Comparison of ENCODE assay signal across 10 cellular contexts in genomic region chr2:207683879-207684627, GRCh38. TPM values are rescaled to one million over a fixed set of nuclear protein-coding genes. Genes with fewer than 3 reads are reported as not detected.
DNase-seq lines count a peak whose midpoint lies in the region; ATAC-seq, FAIRE-seq and TF ChIP-seq lines count a peak whose summit lies in the region.
"Had no signal": no experiment of that assay in that cellular context is flagged by ENCODE, and none has a peak within 500 bp of the region (broad histone marks: within the 10 kb centered on the region; RNA-seq: fewer than 3 reads in every experiment).

No MANE protein-coding gene starts in this region.

- H3K27ac Mint-ChIP-seq in activated CD8-positive, alpha-beta T cell treated with anti-CD3 and anti-CD28 coated beads, Interleukin-2, amount 10 ng/mL, durations not matched to agents 7 days and 5 days: no peak overlapping the region
- no peak overlapping the region for H3K27ac Mint-ChIP-seq in natural killer cell

- H3K9me3 Mint-ChIP-seq in activated CD8-positive, alpha-beta T cell treated with anti-CD3 and anti-CD28 coated beads, Interleukin-2, amount 10 ng/mL, durations not matched to agents 7 days and 5 days (ENCODE audit: insufficient read depth): no peaks in the 10 kb centered on the region
- H3K9me3 Mint-ChIP-seq in natural killer cell: no peaks in the 10 kb centered on the region

- H3K36me3 ChIP-seq in kidney epithelial cell (ENCODE audit: control insufficient read depth, insufficient read depth, low read length): no peaks in the 10 kb centered on the region
- H3K36me3 ChIP-seq: ascending aorta had no signal

- POLR2A ChIA-PET in activated CD8-positive, alpha-beta T cell treated with anti-CD3 and anti-CD28 coated beads, Interleukin-2, amount 10 ng/mL, durations not matched to agents 7 days and 5 days (lab: Charles Lee): no interaction called here

- peaks cover 8% of the 10 kb centered on the region for H3K27me3 Mint-ChIP-seq in activated CD8-positive, alpha-beta T cell treated with anti-CD3 and anti-CD28 coated beads, Interleukin-2, amount 10 ng/mL, durations not matched to agents 7 days and 5 days (ENCODE audit: low read depth)
- H3K27me3 Mint-ChIP-seq in natural killer cell (ENCODE audit: low read depth in 2 of 2): peaks cover 8 to 24% of the 10 kb centered on the region in 2 donors

- no peak for TF ChIP-seq CTCF in AG10803 (conservative IDR thresholded peaks at IDR 0.05; ENCODE audit: low read length)
- TF ChIP-seq CTCF in kidney epithelial cell (IDR thresholded peaks at IDR 0.05; ENCODE audit: insufficient read depth, low read length, poor library complexity, severe bottlenecking): no peak
- no peak for TF ChIP-seq CTCF in natural killer cell (IDR thresholded peaks at IDR 0.05)

- no peaks in the 10 kb centered on the region for H3K27me3 ChIP-seq in kidney epithelial cell (ENCODE audit: control insufficient read depth, insufficient read depth, low read length)
- H3K27me3 ChIP-seq: ascending aorta had no signal

- no peak overlapping the region for H3K4me3 ChIP-seq in AG10803 (ENCODE audit: low read length)
- no peak overlapping the region for H3K4me3 ChIP-seq in kidney epithelial cell (ENCODE audit: low read depth, low read length)
- H3K4me3 ChIP-seq: ascending aorta had no signal

- H3K4me3 Mint-ChIP-seq in activated CD8-positive, alpha-beta T cell treated with anti-CD3 and anti-CD28 coated beads, Interleukin-2, amount 10 ng/mL, durations not matched to agents 7 days and 5 days: no peak overlapping the region
- no peak overlapping the region for H3K4me3 Mint-ChIP-seq in natural killer cell

- no peak for ATAC-seq in GM21529 (IDR thresholded peaks at IDR 0.05; ENCODE audit: unreplicated experiment)
- ATAC-seq in activated CD8-positive, alpha-beta T cell treated with anti-CD3 and anti-CD28 coated beads, Interleukin-2, amount 10 ng/mL, durations not matched to agents 7 days and 5 days: no peak
- no peak for ATAC-seq in natural killer cell

- H3K36me3 Mint-ChIP-seq in activated CD8-positive, alpha-beta T cell treated with anti-CD3 and anti-CD28 coated beads, Interleukin-2, amount 10 ng/mL, durations not matched to agents 7 days and 5 days (ENCODE audit: low read depth): no peaks in the 10 kb centered on the region
- H3K36me3 Mint-ChIP-seq in natural killer cell: no peaks in the 10 kb centered on the region

- CTCF ChIA-PET in activated CD8-positive, alpha-beta T cell treated with anti-CD3 and anti-CD28 coated beads, Interleukin-2, amount 10 ng/mL, durations not matched to agents 7 days and 5 days (lab: Charles Lee): interaction anchor here (0.8 to 1.3 kb wide), 4 partner anchors 8 to 388 kb away, joined by 3 to 4 read pairs (median 3); no protein-coding TSS in a partner anchor

- intact Hi-C loops in natural killer cell (cut with micrococcal nuclease): no loop called here

- H3K4me1 Mint-ChIP-seq in activated CD8-positive, alpha-beta T cell treated with anti-CD3 and anti-CD28 coated beads, Interleukin-2, amount 10 ng/mL, durations not matched to agents 7 days and 5 days (ENCODE audit: low read depth): no peaks in the 10 kb centered on the region
- no peaks in the 10 kb centered on the region for H3K4me1 Mint-ChIP-seq in natural killer cell

- no peak for FAIRE-seq in frontal cortex (lab: Jason Lieb, UNC)

- DNase-seq in AG10803 (ENCODE audit: low read depth): peak; percentile 89
- DNase-seq in HS-5 (ENCODE audit: low read depth): peak; percentile 80
- DNase-seq in amniotic stem cell (lab: John Stamatoyannopoulos, UW): peak; percentile 5
- DNase-seq in kidney epithelial cell (ENCODE audit: low read depth): peak; percentile 89
- DNase-seq in activated CD8-positive, alpha-beta T cell treated with anti-CD3 and anti-CD28 coated beads, Interleukin-2, amount 10 ng/mL, durations not matched to agents 7 days and 5 days: no peak
- no peak for DNase-seq in natural killer cell
- DNase-seq in frontal cortex (ENCODE audit: low spot score in 2 of 2): no peak
- DNase-seq: NCI-H1092 had no signal

RNA-seq across cellular contexts. Expression of gene CCNYL1, which starts 27.4 kb away (rescaled TPM):
- total RNA-seq in kidney epithelial cell (16.6 and 16.8 TPM in 2 replicates), natural killer cell (10 to 100 TPM in 2 of 3 donors, 1 to 10 TPM in 1; 7.9 to 11.7 (median 10.2) TPM), frontal cortex (51.0 TPM)
- total RNA-seq in activated CD8-positive, alpha-beta T cell treated with anti-CD3 and anti-CD28 coated beads, Interleukin-2, amount 10 ng/mL, durations not matched to agents 7 days and 5 days: 1 to 10 TPM; 6.1 to 6.3 TPM

RNA-seq across cellular contexts. Expression of gene METTL21A, which starts 58.9 kb away (rescaled TPM):
- total RNA-seq in kidney epithelial cell: 21.5 and 22.7 TPM in 2 replicates
- 10 to 100 TPM; 22.9 TPM for total RNA-seq in activated CD8-positive, alpha-beta T cell treated with anti-CD3 and anti-CD28 coated beads, Interleukin-2, amount 10 ng/mL, durations not matched to agents 7 days and 5 days
- total RNA-seq in natural killer cell: 10 to 100 TPM; 10.1 to 11.5 (median 11.0) TPM
- 12.6 TPM for total RNA-seq in frontal cortex

Comparison
In these comparisons a context has a peak if more than half of its experiments do, and no peak if none do; other contexts are left out.
1. DNase-seq: peak in AG10803 (single experiment), HS-5 (single experiment), amniotic stem cell (single experiment) and kidney epithelial cell (single experiment); none in activated CD8-positive, alpha-beta T cell treated with anti-CD3 and anti-CD28 coated beads, Interleukin-2, amount 10 ng/mL, durations not matched to agents 7 days and 5 days (single experiment), natural killer cell (single experiment) and frontal cortex (0 of 2).